ENCODE assay signal across 8 cellular contexts in the genomic region with DNA sequence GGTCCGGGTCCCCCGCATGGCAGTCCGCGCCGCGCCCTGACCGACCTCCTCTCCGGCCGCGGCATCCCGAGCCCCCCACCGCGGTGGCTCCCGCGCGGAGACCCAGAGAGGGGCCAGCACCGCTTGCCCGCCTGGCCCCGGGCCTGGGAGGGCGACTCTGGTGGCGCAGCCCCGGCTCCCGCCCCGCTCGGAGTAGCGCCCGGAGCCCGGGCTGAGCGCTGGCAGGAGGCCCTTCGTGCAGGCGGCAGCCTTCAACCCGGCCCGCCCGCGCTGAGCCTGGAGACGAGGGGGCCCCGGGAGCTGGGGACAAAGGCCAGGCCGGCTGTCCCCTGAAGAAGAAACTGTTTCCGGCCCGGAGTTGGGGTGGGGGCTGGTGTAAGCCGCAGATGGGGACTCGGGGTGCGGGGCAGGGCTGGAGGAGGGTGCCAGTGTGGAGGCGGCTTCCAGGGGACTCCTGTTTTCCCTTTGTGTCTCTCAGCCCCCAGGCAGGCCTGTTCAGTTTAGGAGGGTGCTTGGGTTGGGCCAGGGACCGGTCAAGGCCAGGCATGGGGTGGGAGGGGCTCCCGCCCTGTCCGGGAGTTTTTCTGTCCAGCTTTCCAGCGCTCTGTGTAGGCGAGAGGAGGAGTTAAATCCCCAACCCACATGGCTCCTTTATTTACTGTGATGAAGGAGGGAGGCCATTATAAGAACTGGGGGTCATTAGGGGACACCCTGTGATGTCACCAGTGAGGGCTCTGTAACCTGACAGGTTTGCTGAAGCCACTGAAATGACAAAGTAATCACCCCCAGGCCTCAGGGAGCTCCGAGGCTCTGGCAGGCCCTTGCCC.
DNase-seq lines count a peak whose midpoint lies in the region; ATAC-seq and TF ChIP-seq lines count a peak whose summit lies in the region.

No MANE protein-coding gene starts in this region.

- peaks cover 28% of the 10 kb centered on the region for H3K27me3 ChIP-seq in HUES6 (ENCODE audit: control insufficient read depth, insufficient read depth, low read length)

- ATAC-seq in memory B cell (ENCODE audit: low read depth), result no peak
- no peak for ATAC-seq in GM21737 (IDR thresholded peaks at IDR 0.05; ENCODE audit: unreplicated experiment)

- H3K4me1 Mint-ChIP-seq in memory B cell, result peaks cover 9% of the 10 kb centered on the region

- DNase-seq in AG08396 (ENCODE audit: low spot score) (peak; percentile 82), coronary artery (ENCODE audit: low spot score) (no peak), memory B cell (ENCODE audit: low spot score in 2 of 2) (no peak), GM13976 (ENCODE audit: low spot score) (no peak), DMS153 treated with DMSO at 0.1 percent for 48 hours (lab: John Stamatoyannopoulos, UW; ENCODE audit: unreplicated experiment) (no peak)
- DNase-seq in stimulated activated CD4-positive, alpha-beta T cell treated with anti-CD3 and anti-CD28 coated beads, Interleukin-12 subunit alpha, Interleukin-12 subunit beta, amount 100 ng/mL, for 4 hours, result no peak

- H3K27me3 Mint-ChIP-seq in memory B cell, result peaks cover 20% of the 10 kb centered on the region

- peak overlapping the region; percentile 21 for H3K4me3 Mint-ChIP-seq in memory B cell

- peaks cover 9% of the 10 kb centered on the region for H3K36me3 ChIP-seq in HUES6 (ENCODE audit: control insufficient read depth, insufficient read depth, low read length)

- peaks cover 6% of the 10 kb centered on the region for H3K4me1 ChIP-seq in HUES6 (ENCODE audit: control insufficient read depth, insufficient read depth, low read length)

- H3K9ac ChIP-seq in HUES6 (ENCODE audit: low read length), result peak overlapping the region; percentile 60

- no peaks in the 10 kb centered on the region for H3K36me3 Mint-ChIP-seq in memory B cell

- H3K9me3 ChIP-seq in HUES6 (ENCODE audit: control insufficient read depth, insufficient read depth, low read depth, low read length), result no peaks in the 10 kb centered on the region

- H3K27ac Mint-ChIP-seq in memory B cell, result no peak overlapping the region

- TF ChIP-seq CTCF in coronary artery (IDR thresholded peaks at IDR 0.05) (no peak), GM13976 (IDR thresholded peaks at IDR 0.05; ENCODE audit: borderline replicate concordance, control extremely low read depth, extremely low read depth, insufficient read depth, missing control alignments) (no peak)

- H3K27ac ChIP-seq in HUES6 (ENCODE audit: low read depth, low read length) (no peak overlapping the region), coronary artery (peak overlapping the region in 1 of 2 donors; percentile 68)

- H3K4me3 ChIP-seq in HUES6 (ENCODE audit: low read depth, low read length) (peak overlapping the region; percentile 64), coronary artery (peak overlapping the region; percentile 75)

- in situ Hi-C loops in GM13976 (cut with MboI; ENCODE audit: low sequenced_read_pairs, unreplicated experiment), result no loop called here

- H3K9me3 Mint-ChIP-seq in memory B cell, result no peaks in the 10 kb centered on the region
